ENCODE assay signal across 8 cellular contexts in genomic region chr10:112953075-112953501, GRCh38. TPM values are rescaled to one million over a fixed set of nuclear protein-coding genes. Genes with fewer than 3 reads are reported as not detected.
A peak's percentile ranks its signal among the peaks of the same experiment; 100 is the strongest.
DNase-seq lines count a peak whose midpoint lies in the region; ATAC-seq, FAIRE-seq and TF ChIP-seq lines count a peak whose summit lies in the region.

No MANE protein-coding gene starts in this region.

- TF ChIP-seq CTCF in HFFc6 (IDR thresholded peaks at IDR 0.05), result no peak
- TF ChIP-seq CTCF in K562 (IDR thresholded peaks at IDR 0.05 in 2 of 3, conservative IDR thresholded peaks at IDR 0.05 in 1 of 3; ENCODE audit: insufficient read depth in 2 of 3, low read depth in 1 of 3, low read length in 3 of 3), result no peak
- no peak for TF ChIP-seq CTCF in kidney epithelial cell (IDR thresholded peaks at IDR 0.05; ENCODE audit: insufficient read depth, low read length, poor library complexity, severe bottlenecking)
- TF ChIP-seq CTCF in spleen (IDR thresholded peaks at IDR 0.05 in 8 of 11, conservative IDR thresholded peaks at IDR 0.05 in 3 of 11), result no peak

- peaks cover 4% of the 10 kb centered on the region for H3K27me3 Mint-ChIP-seq in HFFc6 (ENCODE audit: insufficient read depth)

- H3K27ac ChIP-seq in K562 (ENCODE audit: extremely low read depth, low read depth, low read length) (no peak overlapping the region), spleen (peak overlapping the region in 7 of 8 donors; percentile 48 to 91 (median 87))

- 57% methylated on average over 7 of the region's 19 CpGs for WGBS in K562 (ENCODE audit: insufficient coverage, low coverage, missing lambda C conversion rate)
- WGBS in spleen, 5 donors, result 35 to 57% (median 40%) methylated on average over 19 of the region's 19 CpGs

- CTCF ChIA-PET in K562 (lab: Yijun Ruan, JAX; ENCODE audit: low intra/inter-chr PET ratio), result no interaction called here

- intact Hi-C loops in K562 (cut with micrococcal nuclease) (loop anchor here (5.0 kb wide), 1 partner anchor 109 kb away; no protein-coding TSS in a partner anchor), spleen (cut with DNase I; ENCODE audit: low total_unique reads) (no loop called here)

- H3K27me3 ChIP-seq in K562 (ENCODE audit: control insufficient read depth in 2 of 2, insufficient read depth in 2 of 2, low read length in 2 of 2) (no peaks in the 10 kb centered on the region; a peak in 1 of 5 replicates), kidney epithelial cell (ENCODE audit: control insufficient read depth, insufficient read depth, low read length) (no peaks in the 10 kb centered on the region), spleen (replicated peaks in 1 of 7) (peaks cover 0 to 56% (median 15%) of the 10 kb centered on the region in 7 donors)

- H2AFZ ChIP-seq in K562 (ENCODE audit: low read depth, low read length), result no peak overlapping the region

- peaks cover 16% of the 10 kb centered on the region for H3K36me3 Mint-ChIP-seq in HFFc6 (ENCODE audit: low read depth)

- in situ Hi-C loops in K562 (cut with MboI), result no loop called here

- H3K4me1 ChIP-seq in K562 (replicated peaks in 1 of 2; ENCODE audit: control insufficient read depth in 2 of 2, insufficient read depth in 2 of 2, low read length in 2 of 2), result peaks cover 9 to 10% of the 10 kb centered on the region in 2 experiments; a peak in 4 of 5 replicates
- peaks cover 6 to 90% (median 49%) of the 10 kb centered on the region in 6 donors for H3K4me1 ChIP-seq in spleen

- H3K9me3 Mint-ChIP-seq in HFFc6, result no peaks in the 10 kb centered on the region

- DNase-seq in HFFc6, result no peak
- no peak for DNase-seq in K562 (ENCODE audit: extremely low read depth in 1 of 4, low spot score in 3 of 4)
- no peak for DNase-seq in kidney epithelial cell (ENCODE audit: low read depth)
- peak; percentile 80 for DNase-seq in spleen
- no peak for DNase-seq in AG08396 (ENCODE audit: low spot score)
- DNase-seq in NCI-H2196 treated with DMSO at 0.1 percent for 48 hours (lab: John Stamatoyannopoulos, UW; ENCODE audit: unreplicated experiment), result no peak

- TF ChIP-seq EP300 in K562 (IDR thresholded peaks at IDR 0.05; ENCODE audit: low read length), result no peak

- no peak for FAIRE-seq in K562 (lab: Jason Lieb, UNC)

- H3K36me3 ChIP-seq in K562 (ENCODE audit: control insufficient read depth, insufficient read depth, low read length), result no peaks in the 10 kb centered on the region
- no peaks in the 10 kb centered on the region for H3K36me3 ChIP-seq in kidney epithelial cell (ENCODE audit: control insufficient read depth, insufficient read depth, low read length)
- no peaks in the 10 kb centered on the region for H3K36me3 ChIP-seq in spleen

- H3K27ac Mint-ChIP-seq in HFFc6, result peak overlapping the region; percentile 94

- H3K9me3 ChIP-seq in K562 (replicated peaks; ENCODE audit: control insufficient read depth, insufficient read depth, low read depth, low read length), result no peaks in the 10 kb centered on the region
- no peaks in the 10 kb centered on the region for H3K9me3 ChIP-seq in spleen

- no peak for TF ChIP-seq RAD21 in K562 (CRISPR knock-in tag; conservative IDR thresholded peaks at IDR 0.05 in 1 of 2, IDR thresholded peaks at IDR 0.05 in 1 of 2)

- H3K4me3 Mint-ChIP-seq in HFFc6, result peak overlapping the region; percentile 96

- ATAC-seq in K562, result no peak
- no peak for ATAC-seq in HG02588 (IDR thresholded peaks at IDR 0.05; ENCODE audit: unreplicated experiment)
- ATAC-seq in HG02852 (IDR thresholded peaks at IDR 0.05; ENCODE audit: unreplicated experiment), result no peak

- H3K4me2 ChIP-seq in K562 (ENCODE audit: insufficient read depth, low read length), result no peak overlapping the region

- H4K20me1 ChIP-seq in K562 (replicated peaks; ENCODE audit: control insufficient read depth, insufficient read depth, low read length), result no peaks in the 10 kb centered on the region

- TF ChIP-seq POLR2A in K562 (conservative IDR thresholded peaks at IDR 0.05), result no peak
- TF ChIP-seq POLR2A in spleen (IDR thresholded peaks at IDR 0.05), result no peak

- TSS peak; percentile 33 for BruUV-seq in K562 (replicated peaks; lab: Mats Ljungman, UMichigan)

- H3K4me3 ChIP-seq in K562, result no peak overlapping the region
- H3K4me3 ChIP-seq in kidney epithelial cell (ENCODE audit: low read depth, low read length), result peak overlapping the region; percentile 79
- H3K4me3 ChIP-seq in spleen, result peak overlapping the region in 7 of 8 donors; percentile 41 to 88 (median 68)

- peaks cover 59% of the 10 kb centered on the region for H3K4me1 Mint-ChIP-seq in HFFc6 (ENCODE audit: low read depth)

- H3K9ac ChIP-seq in K562 (ENCODE audit: insufficient read depth in 1 of 2, low read depth in 2 of 2, low read length in 2 of 2), result no peak overlapping the region

- peaks cover 4% of the 10 kb centered on the region; the same call in 2 of the 3 replicates for H3K79me2 ChIP-seq in K562 (ENCODE audit: control insufficient read depth, insufficient read depth, low read length)

- POLR2A ChIA-PET in K562 (lab: Yijun Ruan, JAX), result interaction anchor here (0.7 kb wide), 1 partner anchor 45 kb away, joined by 3 read pairs; no protein-coding TSS in a partner anchor

- no peaks in the 10 kb centered on the region for H3K9me1 ChIP-seq in K562 (ENCODE audit: control insufficient read depth, insufficient read depth, low read length)

TF ChIP-seq in K562, 482 proteins besides CTCF, POLR2A, EP300 and RAD21 (continues in another document):
- TF ChIP-seq CHD4 (IDR thresholded peaks at IDR 0.05; ENCODE audit: insufficient read depth, insufficient replicate concordance, low read depth, low read length, poor library complexity, severe bottlenecking) (no peak), TCF15 (CRISPR knock-in tag; IDR thresholded peaks at IDR 0.05) (no peak), KAT2B (IDR thresholded peaks at IDR 0.05; ENCODE audit: low read depth, low read length) (no peak), ZBTB43 (CRISPR knock-in tag; IDR thresholded peaks at IDR 0.05) (no peak), PRPF4 (IDR thresholded peaks at IDR 0.05; ENCODE audit: insufficient read depth, low read depth, low read length, poor library complexity, severe bottlenecking) (no peak), RFX5 (IDR thresholded peaks at IDR 0.05; ENCODE audit: low read depth, low read length) (no peak), IRF9 (tag; IDR thresholded peaks at IDR 0.05) (no peak), CEBPG (CRISPR knock-in tag; IDR thresholded peaks at IDR 0.05) (no peak), CEBPG (tag; conservative IDR thresholded peaks at IDR 0.05 in 1 of 2, IDR thresholded peaks at IDR 0.05 in 1 of 2) (no peak), SNAPC5 (CRISPR knock-in tag; IDR thresholded peaks at IDR 0.05) (no peak), TCFL5 (CRISPR knock-in tag; conservative IDR thresholded peaks at IDR 0.05) (no peak)

RNA-seq across cellular contexts. Expression of gene TCF7L2, which starts 3.0 kb away (rescaled TPM):
- total RNA-seq in HFFc6 (2021; fragmentation: NEBNext Ultra II Directional; extraction: Animal tissue kit (Norgen Biotek cat#: 25700)), result 10 to 100 TPM; 14.6 to 18.1 (median 16.2) TPM
- 1.9 and 4.4 TPM in 2 replicates for total RNA-seq in K562 (2011; cell fraction: chromatin; rRNA removed; ENCODE audit: low replicate concordance)
- total RNA-seq in K562 (2011; cell fraction: nucleolus; rRNA removed), result 2.4 and 3.0 TPM in 2 replicates
- total RNA-seq in K562 (2011; cell fraction: nucleoplasm; rRNA removed), result 1.9 and 2.7 TPM in 2 replicates
- total RNA-seq in K562 (2014; rRNA removed), result 0.32 and 0.41 TPM in 2 replicates
- total RNA-seq in K562 (2014; rRNA removed; fragmentation: Illumina TruSeq; extraction: Trizol), result 0.48 and 0.80 TPM in 2 replicates
- total RNA-seq in K562 (2015; rRNA removed; fragmentation: Illumina TruSeq; extraction: Trizol), result 0.68 and 1.2 TPM in 2 replicates
- 2.0 and 2.8 TPM in 2 replicates for total RNA-seq in K562 (2021)
- 0.42 and 0.53 TPM in 2 replicates for polyA plus RNA-seq in K562 (2011; rRNA removed)
- polyA plus RNA-seq in K562 (2011; cell fraction: cytosol; rRNA removed), result 0.15 and 0.35 TPM in 2 replicates
- 1.6 and 2.2 TPM in 2 replicates for polyA plus RNA-seq in K562 (2011; cell fraction: nucleus; rRNA removed)
- 1.4 and 2.2 TPM in 2 replicates for polyA plus RNA-seq in K562 (2012)
- polyA plus RNA-seq in K562 (2014; fragmentation: Illumina TruSeq; extraction: Trizol), result 2.1 and 2.4 TPM in 2 replicates
- polyA plus RNA-seq in K562 (2014; fragmentation: Nextera tagmentation; extraction: Ambion mirVana), result under 1 TPM; 0.52 to 0.92 TPM
- 0.39 and 1.4 TPM in 2 replicates for polyA plus RNA-seq in K562 (2014; rRNA removed)
- polyA minus RNA-seq in K562 (2011; rRNA and poly(A)+ RNA removed), result 0.25 and 0.69 TPM in 2 replicates
- polyA minus RNA-seq in K562 (2011; cell fraction: cytosol; rRNA and poly(A)+ RNA removed), result 0.91 and 1.5 TPM in 2 replicates
- polyA minus RNA-seq in K562 (2011; cell fraction: nucleus; rRNA and poly(A)+ RNA removed), result 1.6 and 2.4 TPM in 2 replicates
- total RNA-seq in kidney epithelial cell, result 3.4 and 13.5 TPM in 2 replicates
- total RNA-seq in spleen, result 10 to 100 TPM; 19.5 to 85.6 (median 40.1) TPM
- polyA plus RNA-seq in spleen, result 10 to 100 TPM in 1 of 3 donors, 1 to 10 TPM in 2; 4.6 to 11.4 (median 6.0) TPM
